ENCODE assay signal across 13 cellular contexts in genomic region chr13:45167611-45168554, GRCh38. TPM values are rescaled to one million over a fixed set of nuclear protein-coding genes. Genes with fewer than 3 reads are reported as not detected.
A peak's percentile ranks its signal among the peaks of the same experiment; 100 is the strongest.
DNase-seq lines count a peak whose midpoint lies in the region; ATAC-seq and TF ChIP-seq lines count a peak whose summit lies in the region.
"Had no signal": no experiment of that assay in that cellular context is flagged by ENCODE, and none has a peak within 500 bp of the region (broad histone marks: within the 10 kb centered on the region; RNA-seq: fewer than 3 reads in every experiment).

No MANE protein-coding gene starts in this region.

- H3K56ac ChIP-seq in IMR-90 (ENCODE audit: extremely low read depth, insufficient read depth, low read length): no peak overlapping the region

- peak overlapping the region; percentile 8; the same call in 1 of the 2 replicates for H4K5ac ChIP-seq in IMR-90 (ENCODE audit: low read depth, low read length)

- H3K27me3 Mint-ChIP-seq in activated T-helper 2 cell treated with anti-CD3 and anti-CD28 coated beads, Interferon-gamma antibody, Interleukin-2, Interleukin-4, amounts not matched to agents 10 μg/mL and 5 μg/mL and 100 μg/mL, durations not matched to agents 14 hours and 24 hours and 36 hours (ENCODE audit: low read depth): no peaks in the 10 kb centered on the region

- no peak for DNase-seq in IMR-90
- DNase-seq in body of pancreas: peak; percentile 69 to 85 (median 80)
- peak; percentile 62 for DNase-seq in left lobe of liver (ENCODE audit: low spot score)
- no peak for DNase-seq in activated naive CD4-positive, alpha-beta T cell treated with anti-CD3 and anti-CD28 coated beads, Interleukin-2, amount 50 U/mL, for 16 hours
- no peak for DNase-seq in activated T-helper 2 cell treated with anti-CD3 and anti-CD28 coated beads, Interferon-gamma antibody, Interleukin-2, Interleukin-4, amounts not matched to agents 10 μg/mL and 5 μg/mL and 100 μg/mL, durations not matched to agents 14 hours and 24 hours and 36 hours (ENCODE audit: low spot score)
- no peak for DNase-seq in stimulated activated naive CD4-positive, alpha-beta T cell (lab: John Stamatoyannopoulos, UW)
- no peak for DNase-seq in T1000 (lab: John Stamatoyannopoulos, UW)
- DNase-seq: activated CD4-positive, alpha-beta T cell treated with anti-CD3 and anti-CD28 coated beads, Interleukin-2, amount 50 U/mL, for 4 hours; amniotic stem cell; C1 segment of cervical spinal cord; sigmoid colon had no signal

- no peak overlapping the region for H3K23ac ChIP-seq in IMR-90 (ENCODE audit: low read depth, low read length)

- peak overlapping the region; percentile 49; the same call in 1 of the 2 replicates for H2BK120ac ChIP-seq in IMR-90 (ENCODE audit: low read depth, low read length)

- CTCF ChIA-PET in IMR-90 (lab: Yijun Ruan, JAX): no interaction called here

- no TSS peak for BruUV-seq in IMR-90 (replicated peaks; lab: Mats Ljungman, UMichigan)

- no peak overlapping the region for H3K4me2 ChIP-seq in IMR-90 (ENCODE audit: low read depth, low read length)

- H3K27me3 ChIP-seq in IMR-90 (ENCODE audit: control insufficient read depth, insufficient read depth, low read length): no peaks in the 10 kb centered on the region
- H3K27me3 ChIP-seq in body of pancreas: no peaks in the 10 kb centered on the region
- H3K27me3 ChIP-seq: sigmoid colon had no signal

- in situ Hi-C loops in IMR-90 (cut with MboI; ENCODE audit: low sequenced_read_pairs): no loop called here

- H3K27ac ChIP-seq in C4-2B (peak overlapping the region; percentile 8; the same call in 1 of the 2 replicates), IMR-90 (ENCODE audit: insufficient read depth, low read length) (peak overlapping the region; percentile 23; the same call in 1 of the 2 replicates), body of pancreas (peak overlapping the region in 3 of 4 donors; percentile 64 to 83 (median 72))

- no peaks in the 10 kb centered on the region for H3K9me3 Mint-ChIP-seq in activated T-helper 2 cell treated with anti-CD3 and anti-CD28 coated beads, Interferon-gamma antibody, Interleukin-2, Interleukin-4, amounts not matched to agents 10 μg/mL and 5 μg/mL and 100 μg/mL, durations not matched to agents 14 hours and 24 hours and 36 hours

- TF ChIP-seq POLR2A in IMR-90 (IDR thresholded peaks at IDR 0.05; ENCODE audit: low read depth, low read length) (no peak), body of pancreas (IDR thresholded peaks at IDR 0.05) (no peak)

- 0 out of 2 replicates have a peak overlapping the region, but pooled peaks have one; percentile 18 for H4K91ac ChIP-seq in IMR-90 (ENCODE audit: insufficient read depth, low read depth, low read length)

- no peak overlapping the region for H3K4me3 ChIP-seq in IMR-90 (ENCODE audit: insufficient read depth, low read depth, low read length)
- no peak overlapping the region for H3K4me3 ChIP-seq in body of pancreas
- H3K4me3 ChIP-seq: sigmoid colon had no signal

- ATAC-seq in IMR-90 (ENCODE audit: low read depth) (peak; percentile 32; the same call in 1 of the 2 replicates), body of pancreas (peak; percentile 95), left lobe of liver (peak; percentile 89)

- POLR2A ChIA-PET in IMR-90 (lab: Charles Lee; ENCODE audit: unreplicated experiment): no interaction called here

- no peak overlapping the region for H3K4me3 Mint-ChIP-seq in activated T-helper 2 cell treated with anti-CD3 and anti-CD28 coated beads, Interferon-gamma antibody, Interleukin-2, Interleukin-4, amounts not matched to agents 10 μg/mL and 5 μg/mL and 100 μg/mL, durations not matched to agents 14 hours and 24 hours and 36 hours (ENCODE audit: low read depth)

- no peaks in the 10 kb centered on the region for H4K20me1 ChIP-seq in IMR-90 (ENCODE audit: insufficient read depth, low read length)

- peak overlapping the region in 1 of 2 experiments; percentile 58; a peak in 1 of 4 replicates for H4K8ac ChIP-seq in IMR-90 (ENCODE audit: low read depth in 2 of 2, low read length in 2 of 2)

- no peak overlapping the region for H3K27ac Mint-ChIP-seq in activated T-helper 2 cell treated with anti-CD3 and anti-CD28 coated beads, Interferon-gamma antibody, Interleukin-2, Interleukin-4, amounts not matched to agents 10 μg/mL and 5 μg/mL and 100 μg/mL, durations not matched to agents 14 hours and 24 hours and 36 hours

- H2AK5ac ChIP-seq in IMR-90 (ENCODE audit: low read depth, low read length): 0 out of 2 replicates have a peak overlapping the region, but pooled peaks have one; percentile 33

- peak overlapping the region; percentile 31; the same call in 1 of the 2 replicates for H2BK20ac ChIP-seq in IMR-90 (ENCODE audit: low read depth, low read length)

- H2BK15ac ChIP-seq in IMR-90 (ENCODE audit: low read depth, low read length): no peak overlapping the region

- H3K18ac ChIP-seq in IMR-90 (ENCODE audit: low read depth, low read length): peak overlapping the region; percentile 24; the same call in 1 of the 2 replicates

- intact Hi-C loops in IMR-90 (cut with micrococcal nuclease) (no loop called here), body of pancreas (cut with DNase I) (no loop called here)
- intact Hi-C loops in activated T-helper 2 cell treated with anti-CD3 and anti-CD28 coated beads, Interferon-gamma antibody, Interleukin-2, Interleukin-4, amounts not matched to agents 10 μg/mL and 5 μg/mL and 100 μg/mL, durations not matched to agents 14 hours and 24 hours and 36 hours (cut with micrococcal nuclease): loop anchor here (5.0 kb wide), 1 partner anchor 46 kb away; the partner anchor contains the start of gene GTF2F2

- TF ChIP-seq CTCF in C4-2B (conservative IDR thresholded peaks at IDR 0.05) (no peak), IMR-90 (conservative IDR thresholded peaks at IDR 0.05; ENCODE audit: low read depth, low read length) (no peak), body of pancreas (IDR thresholded peaks at IDR 0.05) (no peak)

- no peaks in the 10 kb centered on the region for H3K9me3 ChIP-seq in IMR-90 (ENCODE audit: control insufficient read depth, insufficient read depth, low read length)
- no peaks in the 10 kb centered on the region for H3K9me3 ChIP-seq in body of pancreas
- H3K9me3 ChIP-seq: sigmoid colon had no signal

- peak overlapping the region; percentile 36; the same call in 1 of the 2 replicates for H3K14ac ChIP-seq in IMR-90 (replicated peaks; ENCODE audit: low read depth, low read length)

- peaks cover 9% of the 10 kb centered on the region for H3K4me1 ChIP-seq in IMR-90 (ENCODE audit: control insufficient read depth, insufficient read depth, low read length)
- peaks cover 8% of the 10 kb centered on the region for H3K4me1 ChIP-seq in body of pancreas

- H3K9ac ChIP-seq in IMR-90 (ENCODE audit: low read depth, low read length): no peak overlapping the region; the same call in 1 of the 2 replicates

- peaks cover 19 to 50% of the 10 kb centered on the region in 2 experiments for H3K79me1 ChIP-seq in IMR-90 (ENCODE audit: low read depth in 1 of 2, low read length in 2 of 2)

- dilution Hi-C loops in IMR-90 (cut with HindIII; ENCODE audit: low sequenced_read_pairs, unreplicated experiment): no loop called here

- WGBS in IMR-90 (ENCODE audit: extremely low coverage in 2 of 2, insufficient read length in 1 of 2), 2 experiments: 100% methylated on average over 3 of the region's 12 CpGs; no CpG with 5 or more reads in 1 of the 2 experiments
- 70 to 71% methylated on average over 12 of the region's 12 CpGs for WGBS in body of pancreas, 2 donors

- H3K36me3 Mint-ChIP-seq in activated T-helper 2 cell treated with anti-CD3 and anti-CD28 coated beads, Interferon-gamma antibody, Interleukin-2, Interleukin-4, amounts not matched to agents 10 μg/mL and 5 μg/mL and 100 μg/mL, durations not matched to agents 14 hours and 24 hours and 36 hours (ENCODE audit: low read depth): peaks cover 22% of the 10 kb centered on the region

- no peak overlapping the region for H2BK5ac ChIP-seq in IMR-90 (ENCODE audit: low read depth, low read length, poor library complexity, severe bottlenecking)

- H3K9me1 ChIP-seq in IMR-90 (ENCODE audit: insufficient read depth, low read length): peaks cover 13% of the 10 kb centered on the region

- H3K4ac ChIP-seq in IMR-90 (ENCODE audit: low read depth, low read length): peak overlapping the region; percentile 33; the same call in 1 of the 2 replicates

- H2AFZ ChIP-seq in IMR-90 (replicated peaks; ENCODE audit: low read length, poor library complexity): no peak overlapping the region

- H2AK9ac ChIP-seq in IMR-90 (replicated peaks; ENCODE audit: low read depth, low read length, poor library complexity): no peak overlapping the region

- no peak for TF ChIP-seq RAD21 in IMR-90 (IDR thresholded peaks at IDR 0.05; ENCODE audit: low read length)

- peaks cover 8% of the 10 kb centered on the region for H3K4me1 Mint-ChIP-seq in activated T-helper 2 cell treated with anti-CD3 and anti-CD28 coated beads, Interferon-gamma antibody, Interleukin-2, Interleukin-4, amounts not matched to agents 10 μg/mL and 5 μg/mL and 100 μg/mL, durations not matched to agents 14 hours and 24 hours and 36 hours (ENCODE audit: low read depth)

- peaks cover 2% of the 10 kb centered on the region; the same call in 1 of the 2 replicates for H3K36me3 ChIP-seq in IMR-90 (ENCODE audit: control insufficient read depth, insufficient read depth, low read length)
- no peaks in the 10 kb centered on the region for H3K36me3 ChIP-seq in body of pancreas (replicated peaks in 1 of 2; ENCODE audit: insufficient read depth in 1 of 2, low read depth in 2 of 2)
- H3K36me3 ChIP-seq: sigmoid colon had no signal

TF ChIP-seq in IMR-90, 13 proteins besides CTCF, POLR2A, EP300 and RAD21:
- peak; percentile 64 for TF ChIP-seq CEBPB (IDR thresholded peaks at IDR 0.05; ENCODE audit: low read depth, low read length)
- no peak for TF ChIP-seq CHD1 (IDR thresholded peaks at IDR 0.05; ENCODE audit: low read depth, low read length)

RNA-seq across cellular contexts. Expression of gene KCTD4, which starts 33.0 kb away (rescaled TPM):
- total RNA-seq in IMR-90 (2012; rRNA removed): 0.56 and 0.72 TPM in 2 replicates
- 0.40 and 0.53 TPM in 2 replicates for polyA plus RNA-seq in IMR-90 (2012; rRNA removed)
- polyA plus RNA-seq in IMR-90 (2012; cell fraction: cytosol; rRNA removed): 0.05 and 0.08 TPM in 2 replicates
- polyA plus RNA-seq in IMR-90 (2012; cell fraction: nucleus; rRNA removed; ENCODE audit: low replicate concordance): 0.03 and 0.25 TPM in 2 replicates
- total RNA-seq in body of pancreas: not detected
- total RNA-seq in left lobe of liver: not detected
- total RNA-seq in activated T-helper 2 cell treated with anti-CD3 and anti-CD28 coated beads, Interferon-gamma antibody, Interleukin-2, Interleukin-4, amounts not matched to agents 10 μg/mL and 5 μg/mL and 100 μg/mL, durations not matched to agents 14 hours and 24 hours and 36 hours: not detected in 2 replicates
- total RNA-seq: lung microvascular endothelial cell had no signal

RNA-seq across cellular contexts. Expression of gene GTF2F2, which starts 47.6 kb away (rescaled TPM):
- 16.5 and 35.6 TPM in 2 replicates for total RNA-seq in IMR-90 (2012; rRNA removed)
- 19.2 and 21.0 TPM in 2 replicates for polyA plus RNA-seq in IMR-90 (2012; rRNA removed)
- 5.5 and 7.9 TPM in 2 replicates for polyA plus RNA-seq in IMR-90 (2012; cell fraction: cytosol; rRNA removed)
- 2.6 and 9.0 TPM in 2 replicates for polyA plus RNA-seq in IMR-90 (2012; cell fraction: nucleus; rRNA removed; ENCODE audit: low replicate concordance)
- total RNA-seq in body of pancreas: 1 to 10 TPM; 5.9 to 9.6 TPM
- 4.4 TPM for total RNA-seq in left lobe of liver
- total RNA-seq in activated T-helper 2 cell treated with anti-CD3 and anti-CD28 coated beads, Interferon-gamma antibody, Interleukin-2, Interleukin-4, amounts not matched to agents 10 μg/mL and 5 μg/mL and 100 μg/mL, durations not matched to agents 14 hours and 24 hours and 36 hours: 26.9 and 28.9 TPM in 2 replicates

Comparison
In these comparisons a context has a peak if more than half of its experiments do, and no peak if none do; other contexts are left out.
1. H3K27ac ChIP-seq: peak in every context shown above with its lines; median percentile 72 in body of pancreas; 23 in IMR-90; 8 in C4-2B.
2. ATAC-seq: peak in every context shown above with its lines; median percentile 95 in body of pancreas; 89 in left lobe of liver; 32 in IMR-90.
3. DNase-seq: peak in body of pancreas (4 of 4) and left lobe of liver (single experiment); none in IMR-90 (single experiment), activated naive CD4-positive, alpha-beta T cell treated with anti-CD3 and anti-CD28 coated beads, Interleukin-2, amount 50 U/mL, for 16 hours (single experiment), activated T-helper 2 cell treated with anti-CD3 and anti-CD28 coated beads, Interferon-gamma antibody, Interleukin-2, Interleukin-4, amounts not matched to agents 10 μg/mL and 5 μg/mL and 100 μg/mL, durations not matched to agents 14 hours and 24 hours and 36 hours (single experiment), stimulated activated naive CD4-positive, alpha-beta T cell (0 of 6) and T1000 (single experiment).